Comparison of ENCODE assay signal across 8 cellular contexts in genomic region chr3:9396301-9396631, GRCh38. TPM values are rescaled to one million over a fixed set of nuclear protein-coding genes. Genes with fewer than 3 reads are reported as not detected.
DNase-seq lines count a peak whose midpoint lies in the region; ATAC-seq and TF ChIP-seq lines count a peak whose summit lies in the region.

No MANE protein-coding gene starts in this region.

- DNase-seq in HT-29 (ENCODE audit: low spot score): peak; percentile 81
- no peak for DNase-seq in activated naive CD4-positive, alpha-beta T cell treated with anti-CD3 and anti-CD28 coated beads, Interleukin-2, amount 50 U/mL, for 72 hours (ENCODE audit: low spot score in 2 of 2)
- DNase-seq in cardiac septum (ENCODE audit: low spot score): peak; percentile 93
- peak; percentile 96 for DNase-seq in posterior vena cava (ENCODE audit: low spot score)
- DNase-seq in T1000 (lab: John Stamatoyannopoulos, UW): no peak

- H3K27ac Mint-ChIP-seq in activated naive CD4-positive, alpha-beta T cell treated with anti-CD3 and anti-CD28 coated beads, Interleukin-2, amount 50 U/mL, for 72 hours: peak overlapping the region; percentile 96 to 98

- H3K4me1 ChIP-seq in DOHH2 (ENCODE audit: control insufficient read depth, low read length): peaks cover 49% of the 10 kb centered on the region
- peaks cover 39% of the 10 kb centered on the region for H3K4me1 ChIP-seq in OCI-LY3 (ENCODE audit: low read length)

- H3K4me2 ChIP-seq in DOHH2 (ENCODE audit: low read length) (peak overlapping the region; percentile 81), OCI-LY3 (ENCODE audit: low read length) (peak overlapping the region; percentile 85)

- H3K79me2 ChIP-seq in DOHH2 (ENCODE audit: control insufficient read depth, low read length) (peaks cover 89% of the 10 kb centered on the region), OCI-LY3 (ENCODE audit: low read length) (peaks cover 92% of the 10 kb centered on the region)

- H3K27ac ChIP-seq in DOHH2 (ENCODE audit: low read depth, low read length) (peak overlapping the region; percentile 85), OCI-LY3 (ENCODE audit: low read length) (peak overlapping the region; percentile 95)

- H3K36me3 Mint-ChIP-seq in activated naive CD4-positive, alpha-beta T cell treated with anti-CD3 and anti-CD28 coated beads, Interleukin-2, amount 50 U/mL, for 72 hours: peaks cover 39 to 57% of the 10 kb centered on the region in 2 donors

- H4K20me1 ChIP-seq in DOHH2 (ENCODE audit: control insufficient read depth, insufficient read depth, low read depth, low read length): peaks cover 58% of the 10 kb centered on the region
- H4K20me1 ChIP-seq in OCI-LY3 (ENCODE audit: insufficient read depth, low read length): peaks cover 74% of the 10 kb centered on the region

- H3K36me3 ChIP-seq in DOHH2 (ENCODE audit: control insufficient read depth, low read length) (peaks cover 80% of the 10 kb centered on the region), OCI-LY3 (replicated peaks; ENCODE audit: low read depth, low read length) (peaks cover 59% of the 10 kb centered on the region)

- TF ChIP-seq CTCF in DOHH2 (IDR thresholded peaks at IDR 0.05; ENCODE audit: low read depth, low read length, poor library complexity, severe bottlenecking) (no peak), OCI-LY3 (IDR thresholded peaks at IDR 0.05; ENCODE audit: low read depth, low read length) (no peak)

- H3K9ac ChIP-seq in OCI-LY3 (ENCODE audit: low read length): peak overlapping the region; percentile 99

- H3K9me2 ChIP-seq in DOHH2 (replicated peaks; ENCODE audit: control insufficient read depth, low read length): no peaks in the 10 kb centered on the region

- no peaks in the 10 kb centered on the region for H3K9me3 Mint-ChIP-seq in activated naive CD4-positive, alpha-beta T cell treated with anti-CD3 and anti-CD28 coated beads, Interleukin-2, amount 50 U/mL, for 72 hours

- intact Hi-C loops in cardiac septum (cut with DNase I) (loop anchor here (1.0 to 5.0 kb wide), 2 partner anchors 26 to 34 kb away; partner anchors contain the start of gene THUMPD3), posterior vena cava (cut with DNase I) (no loop called here)

- H2AFZ ChIP-seq in OCI-LY3 (ENCODE audit: low read depth, low read length): no peak overlapping the region

- peak overlapping the region; percentile 88 for H3K4me3 ChIP-seq in DOHH2 (ENCODE audit: low read length)
- peak overlapping the region; percentile 79 for H3K4me3 ChIP-seq in OCI-LY3 (ENCODE audit: low read length)

- no peaks in the 10 kb centered on the region for H3K9me3 ChIP-seq in DOHH2 (ENCODE audit: control insufficient read depth, insufficient read depth, low read length)
- no peaks in the 10 kb centered on the region for H3K9me3 ChIP-seq in OCI-LY3 (ENCODE audit: insufficient read depth, low read length)

- H3F3A ChIP-seq in DOHH2 (ENCODE audit: control insufficient read depth, insufficient read depth): peaks cover 8% of the 10 kb centered on the region; the same call in 1 of the 2 replicates

- peak; percentile 26 for ATAC-seq in GM21390 (IDR thresholded peaks at IDR 0.05; ENCODE audit: unreplicated experiment)
- ATAC-seq in activated naive CD4-positive, alpha-beta T cell treated with anti-CD3 and anti-CD28 coated beads, Interleukin-2, amount 50 U/mL, for 72 hours: peak; percentile 48 to 59

- H3K27me3 ChIP-seq in DOHH2 (ENCODE audit: control insufficient read depth, low read length) (no peaks in the 10 kb centered on the region), OCI-LY3 (ENCODE audit: low read depth, low read length) (no peaks in the 10 kb centered on the region)

RNA-seq across cellular contexts. Expression of gene SETD5, which starts 1.1 kb away (rescaled TPM):
- total RNA-seq in HT-29 (2014; rRNA removed; shearing (Covaris generic)): 27.3 and 41.9 TPM in 2 replicates
- 100 to 1,000 TPM; 158 to 170 TPM for total RNA-seq in activated naive CD4-positive, alpha-beta T cell treated with anti-CD3 and anti-CD28 coated beads, Interleukin-2, amount 50 U/mL, for 72 hours
- total RNA-seq in cardiac septum (65.9 TPM), posterior vena cava (100 to 1,000 TPM in 1 of 2 donors, 10 to 100 TPM in 1; 95.7 to 101 TPM)

RNA-seq across cellular contexts. Expression of gene THUMPD3, which starts 33.4 kb away (rescaled TPM):
- 12.2 and 21.1 TPM in 2 replicates for total RNA-seq in HT-29 (2014; rRNA removed; shearing (Covaris generic))
- 10 to 100 TPM; 61.6 to 62.0 TPM for total RNA-seq in activated naive CD4-positive, alpha-beta T cell treated with anti-CD3 and anti-CD28 coated beads, Interleukin-2, amount 50 U/mL, for 72 hours
- total RNA-seq in cardiac septum (53.5 TPM), posterior vena cava (10 to 100 TPM; 28.3 to 39.9 TPM)

Comparison
In these comparisons a context has a peak if more than half of its experiments do, and no peak if none do; other contexts are left out.
1. DNase-seq: peak in HT-29 (single experiment), cardiac septum (single experiment) and posterior vena cava (single experiment); none in activated naive CD4-positive, alpha-beta T cell treated with anti-CD3 and anti-CD28 coated beads, Interleukin-2, amount 50 U/mL, for 72 hours (0 of 2) and T1000 (single experiment).